Comparison of ENCODE assay signal across 1 cellular context in genomic region chr1:110196917-110197782, GRCh38.
TF ChIP-seq lines count a peak whose summit lies in the region.

No MANE protein-coding gene starts in this region.

TF ChIP-seq in HepG2, 621 proteins besides CTCF, POLR2A, EP300 and RAD21 (continues in another document):
- no peak for TF ChIP-seq ELF1 (CRISPR knock-in tag; IDR thresholded peaks at IDR 0.05)
- no peak for TF ChIP-seq ZNF670 (CRISPR knock-in tag; IDR thresholded peaks at IDR 0.05; ENCODE audit: borderline replicate concordance)
- peak; percentile 70 for TF ChIP-seq SMC3 (IDR thresholded peaks at IDR 0.05; ENCODE audit: low read length)
- no peak for TF ChIP-seq ZNF484 (CRISPR knock-in tag; IDR thresholded peaks at IDR 0.05; ENCODE audit: borderline replicate concordance, low read depth)
- TF ChIP-seq THRA (CRISPR knock-in tag; IDR thresholded peaks at IDR 0.05; ENCODE audit: borderline replicate concordance) = no peak
- TF ChIP-seq GFI1 (CRISPR knock-in tag; IDR thresholded peaks at IDR 0.05; ENCODE audit: borderline replicate concordance) = no peak
- TF ChIP-seq PATZ1 (CRISPR knock-in tag; IDR thresholded peaks at IDR 0.05) = 0 out of 2 replicates have a peak, but pooled peaks have one; percentile 43
- no peak for TF ChIP-seq NFE2 (CRISPR knock-in tag; IDR thresholded peaks at IDR 0.05)
- TF ChIP-seq ZNF740 (CRISPR knock-in tag; IDR thresholded peaks at IDR 0.05) = no peak
- TF ChIP-seq CHD2 (IDR thresholded peaks at IDR 0.05; ENCODE audit: low read depth, low read length) = no peak
- TF ChIP-seq TMF1 (CRISPR knock-in tag; IDR thresholded peaks at IDR 0.05; ENCODE audit: low read depth) = no peak
- TF ChIP-seq SCMH1 (CRISPR knock-in tag; IDR thresholded peaks at IDR 0.05; ENCODE audit: borderline replicate concordance) = no peak
- TF ChIP-seq ZBTB37 (CRISPR knock-in tag; IDR thresholded peaks at IDR 0.05) = no peak
- TF ChIP-seq ETS1 (CRISPR knock-in tag; IDR thresholded peaks at IDR 0.05) = no peak
- no peak for TF ChIP-seq ZBTB44 (CRISPR knock-in tag; IDR thresholded peaks at IDR 0.05)
- TF ChIP-seq HNF4G (IDR thresholded peaks at IDR 0.05; ENCODE audit: borderline replicate concordance, low read depth, low read length) = peak; percentile 65; the same call in 1 of the 2 replicates
- TF ChIP-seq HNF4G (CRISPR knock-in tag; IDR thresholded peaks at IDR 0.05; ENCODE audit: borderline replicate concordance, low read depth) = no peak
- TF ChIP-seq XBP1 (CRISPR knock-in tag; IDR thresholded peaks at IDR 0.05) = no peak
- no peak for TF ChIP-seq CBX5 (CRISPR knock-in tag; IDR thresholded peaks at IDR 0.05; ENCODE audit: borderline replicate concordance)
- TF ChIP-seq MTF2 (CRISPR knock-in tag; IDR thresholded peaks at IDR 0.05; ENCODE audit: borderline replicate concordance) = no peak
- TF ChIP-seq SAP130 (CRISPR knock-in tag; IDR thresholded peaks at IDR 0.05; ENCODE audit: low read depth) = no peak
- peak; percentile 65 for TF ChIP-seq XRCC5 (optimal IDR thresholded peaks at IDR 0.05; ENCODE audit: low read length)
- TF ChIP-seq MED1 (CRISPR knock-in tag; IDR thresholded peaks at IDR 0.05) = no peak
- no peak for TF ChIP-seq ZNF296 (CRISPR knock-in tag; conservative IDR thresholded peaks at IDR 0.05)
- TF ChIP-seq ZNF878 (CRISPR knock-in tag; IDR thresholded peaks at IDR 0.05) = no peak
- TF ChIP-seq MYPOP (CRISPR knock-in tag; IDR thresholded peaks at IDR 0.05) = no peak
- TF ChIP-seq STAG1 (CRISPR knock-in tag; IDR thresholded peaks at IDR 0.05) = peak; percentile 53
- no peak for TF ChIP-seq ZC3H4 (CRISPR knock-in tag; IDR thresholded peaks at IDR 0.05; ENCODE audit: borderline replicate concordance)
- no peak for TF ChIP-seq TBL1XR1 (IDR thresholded peaks at IDR 0.05; ENCODE audit: borderline replicate concordance, low read length, partially characterized antibody)
- TF ChIP-seq KDM5A (IDR thresholded peaks at IDR 0.05; ENCODE audit: borderline replicate concordance, low read length) = no peak
- TF ChIP-seq SUZ12 (IDR thresholded peaks at IDR 0.05; ENCODE audit: low read depth, low read length) = no peak
- TF ChIP-seq ZNF547 (CRISPR knock-in tag; IDR thresholded peaks at IDR 0.05) = no peak
- no peak for TF ChIP-seq CBX2 (IDR thresholded peaks at IDR 0.05; ENCODE audit: low read depth, low read length)
- TF ChIP-seq CBX2 (CRISPR knock-in tag; IDR thresholded peaks at IDR 0.05; ENCODE audit: low read depth) = no peak
- no peak for TF ChIP-seq ZNF446 (CRISPR knock-in tag; IDR thresholded peaks at IDR 0.05)
- no peak for TF ChIP-seq RARA (CRISPR knock-in tag; IDR thresholded peaks at IDR 0.05)
- no peak for TF ChIP-seq GRHL1 (CRISPR knock-in tag; conservative IDR thresholded peaks at IDR 0.05)
- TF ChIP-seq ZNF44 (CRISPR knock-in tag; IDR thresholded peaks at IDR 0.05) = no peak
- no peak for TF ChIP-seq KLF6 (CRISPR knock-in tag; IDR thresholded peaks at IDR 0.05)
- TF ChIP-seq ZNF850 (CRISPR knock-in tag; conservative IDR thresholded peaks at IDR 0.05) = no peak
- no peak for TF ChIP-seq ZNF414 (CRISPR knock-in tag; IDR thresholded peaks at IDR 0.05)
- no peak for TF ChIP-seq ARHGAP35 (CRISPR knock-in tag; IDR thresholded peaks at IDR 0.05; ENCODE audit: borderline replicate concordance)
- TF ChIP-seq KDM1A (CRISPR knock-in tag; IDR thresholded peaks at IDR 0.05) = no peak
- no peak for TF ChIP-seq ZSCAN30 (CRISPR knock-in tag; IDR thresholded peaks at IDR 0.05)
- no peak for TF ChIP-seq ZFP37 (CRISPR knock-in tag; IDR thresholded peaks at IDR 0.05; ENCODE audit: borderline replicate concordance)
- no peak for TF ChIP-seq TRIM24 (CRISPR knock-in tag; IDR thresholded peaks at IDR 0.05)
- TF ChIP-seq MNT (IDR thresholded peaks at IDR 0.05) = no peak
- TF ChIP-seq THAP7 (CRISPR knock-in tag; IDR thresholded peaks at IDR 0.05) = no peak
- TF ChIP-seq ZNF17 (CRISPR knock-in tag; IDR thresholded peaks at IDR 0.05) = no peak
- no peak for TF ChIP-seq ZNF12 (CRISPR knock-in tag; IDR thresholded peaks at IDR 0.05)
- TF ChIP-seq ZFP36L1 (CRISPR knock-in tag; IDR thresholded peaks at IDR 0.05) = no peak
- TF ChIP-seq IRF1 (CRISPR knock-in tag; IDR thresholded peaks at IDR 0.05; ENCODE audit: low read depth) = no peak
- TF ChIP-seq BCL6 (CRISPR knock-in tag; IDR thresholded peaks at IDR 0.05) = no peak
- TF ChIP-seq MAFF (IDR thresholded peaks at IDR 0.05; ENCODE audit: low read depth, low read length) = 0 out of 2 replicates have a peak, but pooled peaks have one; percentile 35
- TF ChIP-seq LCORL (IDR thresholded peaks at IDR 0.05) = no peak
- no peak for TF ChIP-seq LCORL (CRISPR knock-in tag; IDR thresholded peaks at IDR 0.05)
- no peak for TF ChIP-seq RNF2 (conservative IDR thresholded peaks at IDR 0.05; ENCODE audit: low read depth)
- no peak for TF ChIP-seq ZMYM2 (CRISPR knock-in tag; IDR thresholded peaks at IDR 0.05)
- TF ChIP-seq JUN (CRISPR knock-in tag; IDR thresholded peaks at IDR 0.05) = no peak
- TF ChIP-seq PCBP1 (IDR thresholded peaks at IDR 0.05; ENCODE audit: borderline replicate concordance, low read depth, low read length) = no peak
- TF ChIP-seq MEIS1 (CRISPR knock-in tag; IDR thresholded peaks at IDR 0.05; ENCODE audit: borderline replicate concordance) = no peak
- no peak for TF ChIP-seq GZF1 (CRISPR knock-in tag; IDR thresholded peaks at IDR 0.05)
- TF ChIP-seq HNF4A (CRISPR knock-in tag; IDR thresholded peaks at IDR 0.05) = 0 out of 2 replicates have a peak, but pooled peaks have one; percentile 25
- peak; percentile 31; the same call in 1 of the 2 replicates for TF ChIP-seq ZFX (CRISPR knock-in tag; IDR thresholded peaks at IDR 0.05; ENCODE audit: low read depth)
